ENCODE assay signal across 25 cellular contexts in genomic region chr1:1666526-1666925, GRCh38. TPM values are rescaled to one million over a fixed set of nuclear protein-coding genes. Genes with fewer than 3 reads are reported as not detected.
DNase-seq lines count a peak whose midpoint lies in the region; ATAC-seq lines count a peak whose summit lies in the region.
"Had no signal": no experiment of that assay in that cellular context is flagged by ENCODE, and none has a peak within 500 bp of the region (broad histone marks: within the 10 kb centered on the region; RNA-seq: fewer than 3 reads in every experiment).

No MANE protein-coding gene starts in this region.

- ATAC-seq in left ventricle myocardium superior (no peak), left cardiac atrium (no peak), left lobe of liver (no peak), sciatic nerve (no peak)

- intact Hi-C loops in left ventricle myocardium superior (cut with micrococcal nuclease) = no loop called here
- intact Hi-C loops in left cardiac atrium (cut with DNase I) = no loop called here
- intact Hi-C loops in sciatic nerve (cut with DNase I) = no loop called here

- DNase-seq in left ventricle myocardium superior (peak; percentile 26), left cardiac atrium (no peak), left lobe of liver (ENCODE audit: low spot score) (peak; percentile 42), sciatic nerve (ENCODE audit: low spot score) (peak; percentile 55), amygdala (lab: John Stamatoyannopoulos, UW) (no peak), middle frontal gyrus (ENCODE audit: extremely low spot score, low spot score) (no peak)
- no peak for DNase-seq in activated CD4-positive, CD25-positive, alpha-beta regulatory T cell treated with anti-CD3 and anti-CD28 coated beads, Interleukin-2, amount 50 U/mL, for 72 hours
- DNase-seq: AML-193; C1 segment of cervical spinal cord; Calu3; CD8-positive, alpha-beta memory T cell; DMS153; GM23248; H9; Karpas-422; MV-4-11; NCI-H1105 treated with DMSO at 0.1 percent for 48 hours; NCI-H2029 treated with DMSO at 0.1 percent for 48 hours; NCI-H226; NCI-H510A treated with DMSO at 0.1 percent for 48 hours; NCI-H748 treated with DMSO at 0.1 percent for 48 hours; NK-92 treated with Interleukin-12 subunit alpha and Interleukin-12 subunit beta, amount 100 ng/mL, for 24 hours; SIG-M5 had no signal

RNA-seq across cellular contexts. Expression of gene CDK11B, which starts 7.7 kb away (rescaled TPM):
- total RNA-seq in left ventricle myocardium superior (26.1 TPM), left cardiac atrium (10 to 100 TPM; 17.0 to 18.8 TPM), left lobe of liver (8.7 TPM), sciatic nerve (27.9 TPM)

RNA-seq across cellular contexts. Expression of gene SLC35E2B, which starts 26.1 kb away (rescaled TPM):
- total RNA-seq in left ventricle myocardium superior (25.3 TPM), left cardiac atrium (10 to 100 TPM; 15.3 to 24.6 TPM), left lobe of liver (18.6 TPM), sciatic nerve (45.6 TPM)

RNA-seq across cellular contexts. Expression of gene MMP23B, which starts 34.6 kb away (rescaled TPM):
- 47.9 TPM for total RNA-seq in left ventricle myocardium superior
- 10 to 100 TPM in 1 of 2 donors, 1 to 10 TPM in 1; 9.5 to 11.0 TPM for total RNA-seq in left cardiac atrium
- total RNA-seq in left lobe of liver = 1.6 TPM
- 5.4 TPM for total RNA-seq in sciatic nerve
- total RNA-seq: A172, GM23248, M059J had no signal

RNA-seq across cellular contexts. Expression of gene MIB2, which starts 51.2 kb away (rescaled TPM):
- total RNA-seq in left ventricle myocardium superior (131 TPM), left cardiac atrium (10 to 100 TPM; 56.4 to 58.1 TPM), left lobe of liver (65.1 TPM), sciatic nerve (68.4 TPM)

RNA-seq across cellular contexts. Expression of gene CDK11A, which starts 57.6 kb away (rescaled TPM):
- total RNA-seq in left ventricle myocardium superior = 22.3 TPM
- 10 to 100 TPM; 19.1 to 21.1 TPM for total RNA-seq in left cardiac atrium
- 13.6 TPM for total RNA-seq in left lobe of liver
- 51.5 TPM for total RNA-seq in sciatic nerve

Comparison
In these comparisons a context has a peak if more than half of its experiments do, and no peak if none do; other contexts are left out.
1. DNase-seq: peak in left ventricle myocardium superior (single experiment), left lobe of liver (single experiment) and sciatic nerve (single experiment); none in left cardiac atrium (single experiment), activated CD4-positive, CD25-positive, alpha-beta regulatory T cell treated with anti-CD3 and anti-CD28 coated beads, Interleukin-2, amount 50 U/mL, for 72 hours (single experiment), amygdala (0 of 56) and middle frontal gyrus (single experiment).